ENCODE assay signal across 9 cellular contexts in genomic region chr1:65429806-65430205, GRCh38. TPM values are rescaled to one million over a fixed set of nuclear protein-coding genes. Genes with fewer than 3 reads are reported as not detected.
DNase-seq lines count a peak whose midpoint lies in the region; ATAC-seq and TF ChIP-seq lines count a peak whose summit lies in the region.
"Had no signal": no experiment of that assay in that cellular context is flagged by ENCODE, and none has a peak within 500 bp of the region (broad histone marks: within the 10 kb centered on the region; RNA-seq: fewer than 3 reads in every experiment).

No MANE protein-coding gene starts in this region.

- TF ChIP-seq CTCF in ascending aorta (IDR thresholded peaks at IDR 0.05) (no peak), stomach (IDR thresholded peaks at IDR 0.05) (no peak)

- H3K4me3 ChIP-seq in ascending aorta (no peak overlapping the region), right cardiac atrium (ENCODE audit: low read length) (no peak overlapping the region), stomach (no peak overlapping the region)

- H3K27me3 ChIP-seq in ascending aorta (no peaks in the 10 kb centered on the region), right cardiac atrium (ENCODE audit: control insufficient read depth, insufficient read depth) (no peaks in the 10 kb centered on the region), stomach (no peaks in the 10 kb centered on the region)

- DNase-seq in HK-2 (ENCODE audit: unreplicated experiment) (peak; percentile 51), ascending aorta (ENCODE audit: low spot score in 2 of 2) (no peak), right cardiac atrium (no peak), stomach (no peak), cerebellar nuclear complex (lab: John Stamatoyannopoulos, UW) (no peak), RKO (ENCODE audit: low spot score) (no peak)
- no peak for DNase-seq in activated CD4-positive, alpha-beta T cell treated with anti-CD3 and anti-CD28 coated beads for 1 hour

- ATAC-seq in right cardiac atrium (peak; percentile 60 to 89), HG03565 (IDR thresholded peaks at IDR 0.05; ENCODE audit: unreplicated experiment) (no peak)

- intact Hi-C loops in ascending aorta (cut with DNase I) (loop anchor here (5.0 to 10.0 kb wide), 2 partner anchors 257 to 835 kb away; no protein-coding TSS in a partner anchor), right cardiac atrium (cut with DNase I) (loop anchor here in 3 of 4 donors (5.0 to 10.0 kb wide), 4 partner anchors 175 to 265 kb away; no protein-coding TSS in a partner anchor), stomach (cut with DNase I; ENCODE audit: low total_unique reads) (loop anchor here (10.0 kb wide), 1 partner anchor 265 kb away; no protein-coding TSS in a partner anchor)

- H3K9me3 ChIP-seq in ascending aorta (no peaks in the 10 kb centered on the region), right cardiac atrium (ENCODE audit: control insufficient read depth, low read length) (no peaks in the 10 kb centered on the region), stomach (no peaks in the 10 kb centered on the region)

- H3K36me3 ChIP-seq in ascending aorta (peaks cover 14 to 50% of the 10 kb centered on the region in 2 donors), stomach (peaks cover 20 to 81% (median 67%) of the 10 kb centered on the region in 4 donors)

- peaks cover 0 to 23% of the 10 kb centered on the region in 2 donors for H3K4me1 ChIP-seq in ascending aorta
- peaks cover 3% of the 10 kb centered on the region for H3K4me1 ChIP-seq in right cardiac atrium (ENCODE audit: control insufficient read depth, insufficient read depth, low read length)
- H3K4me1 ChIP-seq in stomach = peaks cover 0 to 45% (median 9%) of the 10 kb centered on the region in 4 donors

- WGBS in right cardiac atrium = 50% methylated on average over 7 of the region's 7 CpGs
- WGBS in stomach, 5 donors = 51 to 69% (median 66%) methylated on average over 7 of the region's 7 CpGs

- peak overlapping the region; percentile 59 to 65 for H3K27ac ChIP-seq in ascending aorta
- H3K27ac ChIP-seq in right cardiac atrium (ENCODE audit: low read length) = no peak overlapping the region
- H3K27ac ChIP-seq in stomach = peak overlapping the region in 4 of 5 donors; percentile 3 to 53 (median 20)
- H3K27ac ChIP-seq: KMS-11 had no signal

- no peak for TF ChIP-seq EP300 in stomach (IDR thresholded peaks at IDR 0.05)

- TF ChIP-seq POLR2A in stomach (IDR thresholded peaks at IDR 0.05) = no peak

RNA-seq across cellular contexts. Expression of gene LEPR, which starts 9.3 kb away (rescaled TPM):
- total RNA-seq in ascending aorta (9.7 TPM), right cardiac atrium (10 to 100 TPM; 10.2 to 27.3 (median 16.2) TPM), stomach (10 to 100 TPM in 4 of 5 donors, under 1 TPM in 1; 0.58 to 33.0 (median 20.5) TPM)
- polyA plus RNA-seq in right cardiac atrium (3.9 TPM), stomach (10 to 100 TPM in 2 of 3 donors, 1 to 10 TPM in 1; 6.9 to 13.6 (median 10.5) TPM)

RNA-seq across cellular contexts. Expression of gene LEPROT, which starts 9.3 kb away (rescaled TPM):
- total RNA-seq in ascending aorta (312 TPM), right cardiac atrium (10 to 100 TPM; 52.8 to 59.1 (median 57.1) TPM), stomach (100 to 1,000 TPM in 1 of 5 donors, 10 to 100 TPM in 3, 1 to 10 TPM in 1; 9.3 to 101 (median 39.3) TPM)
- polyA plus RNA-seq in right cardiac atrium (33.0 TPM), stomach (10 to 100 TPM; 15.6 to 29.1 (median 28.4) TPM)
